In genomic region chr6:46903175-46903574, GRCh38 we compare ENCODE assay signal across 19 cellular contexts. TPM values are rescaled to one million over a fixed set of nuclear protein-coding genes. Genes with fewer than 3 reads are reported as not detected.
DNase-seq lines count a peak whose midpoint lies in the region; ATAC-seq lines count a peak whose summit lies in the region.
"Had no signal": no experiment of that assay in that cellular context is flagged by ENCODE, and none has a peak within 500 bp of the region (broad histone marks: within the 10 kb centered on the region; RNA-seq: fewer than 3 reads in every experiment).

No MANE protein-coding gene starts in this region.

- CTCF ChIA-PET in activated naive CD4-positive, alpha-beta T cell treated with anti-CD3 and anti-CD28 coated beads for 36 hours (lab: Charles Lee) = no interaction called here

- H3K4me3 Mint-ChIP-seq in activated naive CD4-positive, alpha-beta T cell treated with anti-CD3 and anti-CD28 coated beads for 36 hours = no peak overlapping the region
- H3K4me3 Mint-ChIP-seq: activated naive CD8-positive, alpha-beta T cell treated with anti-CD3 and anti-CD28 coated beads, Interleukin-2, amount 50 U/mL, for 24 hours; activated T-helper 17 cell treated with anti-CD3 and anti-CD28 coated beads, Interleukin-2, amount 50 U/mL, for 72 hours; naive B cell had no signal

- H3K9me3 Mint-ChIP-seq in activated naive CD4-positive, alpha-beta T cell treated with anti-CD3 and anti-CD28 coated beads for 36 hours = no peaks in the 10 kb centered on the region
- H3K9me3 Mint-ChIP-seq: activated naive CD8-positive, alpha-beta T cell treated with anti-CD3 and anti-CD28 coated beads, Interleukin-2, amount 50 U/mL, for 24 hours; activated T-helper 17 cell treated with anti-CD3 and anti-CD28 coated beads, Interleukin-2, amount 50 U/mL, for 72 hours; naive B cell had no signal

- peaks cover 9% of the 10 kb centered on the region for H3K27me3 Mint-ChIP-seq in activated naive CD4-positive, alpha-beta T cell treated with anti-CD3 and anti-CD28 coated beads for 36 hours (ENCODE audit: low read depth)

- intact Hi-C loops in activated naive CD4-positive, alpha-beta T cell treated with anti-CD3 and anti-CD28 coated beads for 36 hours (cut with micrococcal nuclease) = no loop called here

- no peaks in the 10 kb centered on the region for H3K36me3 Mint-ChIP-seq in activated naive CD4-positive, alpha-beta T cell treated with anti-CD3 and anti-CD28 coated beads for 36 hours (ENCODE audit: low read depth)
- H3K36me3 Mint-ChIP-seq: naive B cell had no signal

- H3K4me1 Mint-ChIP-seq in activated naive CD4-positive, alpha-beta T cell treated with anti-CD3 and anti-CD28 coated beads for 36 hours (ENCODE audit: low read depth) = no peaks in the 10 kb centered on the region
- H3K4me1 Mint-ChIP-seq: activated naive CD8-positive, alpha-beta T cell treated with anti-CD3 and anti-CD28 coated beads, Interleukin-2, amount 50 U/mL, for 24 hours; activated T-helper 17 cell treated with anti-CD3 and anti-CD28 coated beads, Interleukin-2, amount 50 U/mL, for 72 hours; naive B cell had no signal

- DNase-seq in M059J (ENCODE audit: low read depth) (peak; percentile 24), dermis microvascular lymphatic vessel endothelial cell (ENCODE audit: low read depth in 2 of 2) (peak; percentile 70 to 74), kidney tubule cell (ENCODE audit: low spot score) (peak; percentile 45), renal cortical epithelial cell (ENCODE audit: low read depth) (peak; percentile 4)
- DNase-seq in activated naive CD4-positive, alpha-beta T cell treated with anti-CD3 and anti-CD28 coated beads for 36 hours = no peak
- DNase-seq: activated naive CD8-positive, alpha-beta T cell treated with anti-CD3 and anti-CD28 coated beads, Interleukin-2, amount 50 U/mL, for 24 hours; dorsolateral prefrontal cortex; GDM1; naive B cell; NCI-H1105 treated with DMSO at 0.1 percent for 48 hours; NCI-H774; Peyer's patch; posterior cingulate gyrus; stimulated activated CD4-positive, alpha-beta T cell treated with anti-CD3 and anti-CD28 coated beads, Interleukin-12 subunit alpha, Interleukin-12 subunit beta, amount 100 ng/mL, for 4 hours had no signal

- no peak overlapping the region for H3K27ac Mint-ChIP-seq in activated naive CD4-positive, alpha-beta T cell treated with anti-CD3 and anti-CD28 coated beads for 36 hours
- H3K27ac Mint-ChIP-seq: activated naive CD8-positive, alpha-beta T cell treated with anti-CD3 and anti-CD28 coated beads, Interleukin-2, amount 50 U/mL, for 24 hours; activated T-helper 17 cell treated with anti-CD3 and anti-CD28 coated beads, Interleukin-2, amount 50 U/mL, for 72 hours; naive B cell had no signal

- ATAC-seq in GM21367 (IDR thresholded peaks at IDR 0.05; ENCODE audit: unreplicated experiment) (no peak), HG02840 (IDR thresholded peaks at IDR 0.05; ENCODE audit: low FRiP score, unreplicated experiment) (no peak)
- ATAC-seq: activated naive CD8-positive, alpha-beta T cell treated with anti-CD3 and anti-CD28 coated beads, Interleukin-2, amount 50 U/mL, for 24 hours; activated T-helper 17 cell treated with anti-CD3 and anti-CD28 coated beads, Interleukin-2, amount 50 U/mL, for 72 hours; GM12878 had no signal

RNA-seq across cellular contexts. Expression of gene ADGRF5, which starts 18.6 kb away (rescaled TPM):
- 0.07 TPM in 1 of 2 replicates, not detected in the other for total RNA-seq in M059J (2014; rRNA removed; shearing (Covaris generic))
- 107 and 112 TPM in 2 replicates for total RNA-seq in dermis microvascular lymphatic vessel endothelial cell
- total RNA-seq in renal cortical epithelial cell = 0.17 and 0.70 TPM in 2 replicates
- not detected for total RNA-seq in activated naive CD4-positive, alpha-beta T cell treated with anti-CD3 and anti-CD28 coated beads for 36 hours
- total RNA-seq: activated T-helper 17 cell treated with anti-CD3 and anti-CD28 coated beads, Interleukin-2, amount 50 U/mL, for 72 hours; LHCN-M2 had no signal

Comparison
In these comparisons a context has a peak if more than half of its experiments do, and no peak if none do; other contexts are left out.
1. RNA of gene ADGRF5, which starts 18.6 kb away (total RNA-seq): 107 to 112 TPM in dermis microvascular lymphatic vessel endothelial cell; 0.17 to 0.70 TPM in renal cortical epithelial cell, 0.07 TPM in M059J and not detected in activated naive CD4-positive, alpha-beta T cell treated with anti-CD3 and anti-CD28 coated beads for 36 hours; every median in the first group is over 10 times any median in the second.